1 cellular context compared by ENCODE assay signal in the genomic region with DNA sequence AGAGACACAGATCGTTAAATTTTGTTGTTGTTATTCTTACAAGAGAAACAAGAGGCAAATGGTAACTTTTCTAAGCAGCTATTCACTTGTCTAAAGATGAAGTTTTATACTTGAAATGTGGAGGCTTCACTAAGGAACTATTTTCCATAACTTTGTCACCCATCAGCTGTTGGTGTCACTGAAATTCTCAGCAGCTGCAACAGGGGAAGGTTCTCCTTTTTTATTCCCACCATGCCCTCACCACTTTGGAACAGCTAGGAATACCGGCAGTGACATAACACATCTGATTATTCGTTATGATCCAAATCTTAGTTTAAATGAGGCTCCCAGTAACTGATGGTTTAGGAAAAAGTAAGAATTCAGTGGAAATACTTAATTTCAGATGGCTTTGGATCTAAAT.
TF ChIP-seq lines count a peak whose summit lies in the region.

No MANE protein-coding gene starts in this region.

TF ChIP-seq in K562, 482 proteins besides CTCF, POLR2A, EP300 and RAD21 (continued from another document):
- TF ChIP-seq MYC (IDR thresholded peaks at IDR 0.05; ENCODE audit: low read depth, low read length) (no peak), MYC (CRISPR knock-in tag; IDR thresholded peaks at IDR 0.05; ENCODE audit: borderline replicate concordance, low read depth) (no peak), NR2C2 (CRISPR knock-in tag; IDR thresholded peaks at IDR 0.05) (no peak), NR2C2 (tag; IDR thresholded peaks at IDR 0.05) (no peak), HDAC6 (IDR thresholded peaks at IDR 0.05; ENCODE audit: low read depth, low read length) (no peak), CCNT2 (IDR thresholded peaks at IDR 0.05; ENCODE audit: borderline replicate concordance, extremely low read depth, insufficient read length, low read depth, low read length) (no peak)
